Comparison of ENCODE assay signal across 20 cellular contexts in the genomic region with DNA sequence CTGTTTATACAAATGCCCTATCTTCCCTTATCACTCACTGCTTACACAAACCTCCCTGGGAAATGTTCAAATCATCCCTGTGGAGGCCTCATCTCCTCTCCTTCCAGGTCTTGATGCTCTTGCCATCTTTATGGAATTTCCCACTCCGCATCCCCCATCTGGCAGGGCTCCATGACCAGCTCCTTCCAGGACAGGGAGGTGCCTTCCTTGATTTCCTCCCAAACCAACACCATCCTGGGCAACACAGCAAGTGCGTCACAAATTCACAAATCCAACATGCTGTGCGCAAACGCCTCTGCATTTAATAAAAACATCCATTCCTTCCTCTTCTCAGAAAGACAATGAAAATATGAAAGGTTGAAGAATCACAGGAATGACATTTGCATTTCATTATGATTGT. TPM values are rescaled to one million over a fixed set of nuclear protein-coding genes. Genes with fewer than 3 reads are reported as not detected.
"Had no signal": no experiment of that assay in that cellular context is flagged by ENCODE, and none has a peak within 500 bp of the region (broad histone marks: within the 10 kb centered on the region; RNA-seq: fewer than 3 reads in every experiment).

No MANE protein-coding gene starts in this region.

- H3K27ac ChIP-seq: foreskin keratinocyte, neutrophil, tibial artery, vagina, WERI-Rb-1 had no signal

- H3K4me1 ChIP-seq: adrenal gland, foreskin keratinocyte, tibial artery, vagina had no signal

- H3K9me3 ChIP-seq: adrenal gland, neutrophil, tibial artery, vagina had no signal

- ATAC-seq: activated CD4-positive, alpha-beta T cell treated with anti-CD3 and anti-CD28 coated beads for 36 hours; activated naive CD4-positive, alpha-beta T cell treated with anti-CD3 and anti-CD28 coated beads, Interleukin-2, amount 50 U/mL, for 72 hours had no signal

- H3K4me3 ChIP-seq: adrenal gland, tibial artery, vagina had no signal

- FAIRE-seq: keratinocyte had no signal

- H3K36me3 ChIP-seq: adrenal gland, neutrophil, tibial artery, vagina, WERI-Rb-1 had no signal

- H3K27me3 ChIP-seq: adrenal gland, foreskin keratinocyte, neutrophil, tibial artery, vagina had no signal

- DNase-seq: activated CD4-positive, alpha-beta T cell treated with anti-CD3 and anti-CD28 coated beads for 36 hours; activated CD4-positive, alpha-beta T cell treated with anti-CD3 and anti-CD28 coated beads, Interleukin-2, amount 50 U/mL, for 48 hours; activated gamma-delta T cell treated with Interleukin-2 at 50 U/mL for 16 hours; activated T-cell treated with anti-CD3 and anti-CD28 coated beads for 4 hours; foreskin keratinocyte; glutamatergic neuron; naive thymus-derived CD4-positive, alpha-beta T cell; stimulated activated CD4-positive, alpha-beta T cell treated with anti-CD3 and anti-CD28 coated beads, Interleukin-12 subunit alpha, Interleukin-12 subunit beta, amount 100 ng/mL, for 4 hours; stimulated activated CD4-positive, alpha-beta T cell treated with anti-CD3 and anti-CD28 coated beads, Interleukin-1b, Interleukin-23, amount 100 ng/mL, for 48 hours; stimulated activated CD8-positive, alpha-beta memory T cell treated with anti-CD3 and anti-CD28 coated beads, Interleukin-4, amount 100 ng/mL, for 48 hours; stimulated activated naive CD4-positive, alpha-beta T cell; T-helper 2 cell; tibial artery had no signal

RNA-seq across cellular contexts. Expression of a gene that starts 51.7 kb away (rescaled TPM):
- total RNA-seq: activated T-helper 1 cell treated with anti-CD3 and anti-CD28 coated beads, Interleukin-12 subunit alpha, Interleukin-12 subunit beta, Interleukin-2, Interleukin-4 antibody, amounts not matched to agents 30 ng/mL and 10 ng/mL and 1 ng/mL, durations not matched to agents 14 hours and 24 hours and 36 hours had no signal
